In the genomic region with DNA sequence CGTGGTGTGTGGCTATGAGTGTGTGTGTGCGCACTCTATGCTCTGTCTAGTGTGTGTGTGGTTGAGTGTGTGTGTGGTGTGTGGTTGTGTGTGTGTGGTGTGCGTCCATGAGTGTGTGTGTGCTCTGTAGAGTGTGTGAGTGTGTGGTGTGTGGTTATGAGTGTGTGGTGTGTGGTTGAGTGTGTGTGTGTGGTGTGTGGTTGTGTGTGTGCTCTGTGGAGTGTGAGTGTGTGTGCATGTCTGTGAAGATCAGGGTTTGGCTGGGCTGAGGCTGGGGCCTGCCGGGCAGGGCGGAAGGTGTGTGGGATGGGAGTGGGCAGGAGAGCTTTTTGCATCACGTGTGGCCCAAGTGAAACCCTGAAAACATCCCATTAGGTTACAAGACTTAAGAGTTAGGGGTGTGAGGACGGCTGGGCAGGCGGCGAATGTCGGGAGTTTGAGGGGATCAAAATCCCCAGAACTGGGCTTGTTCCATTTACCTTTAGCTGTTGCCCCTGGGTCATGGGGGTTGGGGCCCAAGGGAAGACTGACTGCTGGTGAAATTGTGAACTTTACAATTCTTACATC, we compare ENCODE assay signal across 1 cellular context.
TF ChIP-seq lines count a peak whose summit lies in the region.

No MANE protein-coding gene starts in this region.

TF ChIP-seq in K562, 482 proteins besides CTCF, POLR2A, EP300 and RAD21 (continued from another document):
- TF ChIP-seq, protein P1, sequence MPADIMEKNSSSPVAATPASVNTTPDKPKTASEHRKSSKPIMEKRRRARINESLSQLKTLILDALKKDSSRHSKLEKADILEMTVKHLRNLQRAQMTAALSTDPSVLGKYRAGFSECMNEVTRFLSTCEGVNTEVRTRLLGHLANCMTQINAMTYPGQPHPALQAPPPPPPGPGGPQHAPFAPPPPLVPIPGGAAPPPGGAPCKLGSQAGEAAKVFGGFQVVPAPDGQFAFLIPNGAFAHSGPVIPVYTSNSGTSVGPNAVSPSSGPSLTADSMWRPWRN (IDR thresholded peaks at IDR 0.05; ENCODE audit: low read depth): no peak
- TF ChIP-seq SFPQ (IDR thresholded peaks at IDR 0.05; ENCODE audit: low read depth, low read length) (no peak), NCOA2 (IDR thresholded peaks at IDR 0.05; ENCODE audit: partially characterized antibody in 2 of 2) (no peak), ZNF780A (CRISPR knock-in tag; IDR thresholded peaks at IDR 0.05) (no peak), ARID2 (IDR thresholded peaks at IDR 0.05) (no peak), CBX8 (IDR thresholded peaks at IDR 0.05; ENCODE audit: borderline replicate concordance, extremely low read depth, low read depth, low read length, poor library complexity, severe bottlenecking) (no peak)
- TF ChIP-seq, protein P2, sequence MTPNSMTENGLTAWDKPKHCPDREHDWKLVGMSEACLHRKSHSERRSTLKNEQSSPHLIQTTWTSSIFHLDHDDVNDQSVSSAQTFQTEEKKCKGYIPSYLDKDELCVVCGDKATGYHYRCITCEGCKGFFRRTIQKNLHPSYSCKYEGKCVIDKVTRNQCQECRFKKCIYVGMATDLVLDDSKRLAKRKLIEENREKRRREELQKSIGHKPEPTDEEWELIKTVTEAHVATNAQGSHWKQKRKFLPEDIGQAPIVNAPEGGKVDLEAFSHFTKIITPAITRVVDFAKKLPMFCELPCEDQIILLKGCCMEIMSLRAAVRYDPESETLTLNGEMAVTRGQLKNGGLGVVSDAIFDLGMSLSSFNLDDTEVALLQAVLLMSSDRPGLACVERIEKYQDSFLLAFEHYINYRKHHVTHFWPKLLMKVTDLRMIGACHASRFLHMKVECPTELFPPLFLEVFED (CRISPR knock-in tag; conservative IDR thresholded peaks at IDR 0.05): no peak
